Comparison of ENCODE assay signal across 28 cellular contexts in the genomic region with DNA sequence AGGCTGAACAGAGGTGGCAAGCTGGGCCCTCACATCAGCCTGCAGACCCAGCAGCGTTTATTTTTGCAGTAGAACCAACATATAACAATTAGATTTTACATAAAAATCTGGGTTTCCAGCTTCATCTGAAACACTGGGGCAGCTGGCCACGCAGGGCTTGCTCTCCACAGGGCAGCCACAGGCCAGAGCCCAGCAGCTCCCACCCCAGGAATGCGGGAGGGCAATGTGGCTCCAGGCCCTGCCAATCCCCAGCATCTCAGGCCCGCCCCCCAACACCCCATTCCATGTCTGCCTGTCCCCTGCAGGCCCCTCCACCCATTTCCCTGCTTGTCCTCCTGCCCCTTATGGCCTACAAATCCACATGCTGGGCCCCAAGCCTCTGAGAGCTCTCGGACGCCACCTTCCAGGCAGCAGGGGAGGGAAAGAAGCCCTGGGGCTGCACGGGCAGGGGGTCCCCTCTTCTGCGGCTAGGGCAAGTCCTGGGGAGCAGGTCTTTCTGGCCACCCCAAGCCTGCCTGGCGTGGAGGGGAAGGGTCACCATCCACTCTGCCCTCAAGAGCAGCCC. TPM values are rescaled to one million over a fixed set of nuclear protein-coding genes. Genes with fewer than 3 reads are reported as not detected.
DNase-seq lines count a peak whose midpoint lies in the region; ATAC-seq, FAIRE-seq and TF ChIP-seq lines count a peak whose summit lies in the region.
"Had no signal": no experiment of that assay in that cellular context is flagged by ENCODE, and none has a peak within 500 bp of the region (broad histone marks: within the 10 kb centered on the region; RNA-seq: fewer than 3 reads in every experiment).

No MANE protein-coding gene starts in this region.

- no peak for ATAC-seq in lower lobe of right lung
- ATAC-seq in GM21367 (IDR thresholded peaks at IDR 0.05; ENCODE audit: unreplicated experiment), result no peak
- ATAC-seq in GM19463 (IDR thresholded peaks at IDR 0.05; ENCODE audit: unreplicated experiment), result no peak
- ATAC-seq: HepG2, K562 had no signal

- H3K79me1 ChIP-seq in H1 (ENCODE audit: low read depth, low read length), result no peaks in the 10 kb centered on the region

- peaks cover 4% of the 10 kb centered on the region; the same call in 1 of the 2 replicates for H3K23me2 ChIP-seq in H1 (ENCODE audit: low read depth, low read length)

- no peak for TF ChIP-seq RAD21 in H1 (IDR thresholded peaks at IDR 0.05 in 1 of 2, conservative IDR thresholded peaks at IDR 0.05 in 1 of 2; ENCODE audit: low read depth in 2 of 2, low read length in 2 of 2)

- no peak overlapping the region for H3K4me3 ChIP-seq in H1 (ENCODE audit: extremely low read depth in 1 of 4, insufficient read depth in 2 of 4, low read depth in 3 of 4, low read length in 4 of 4)
- no peak overlapping the region for H3K4me3 ChIP-seq in lower lobe of right lung
- H3K4me3 ChIP-seq: K562, MG63 had no signal

- H3K36me3 ChIP-seq in H1 (ENCODE audit: control insufficient read depth in 2 of 4, insufficient read depth in 4 of 4, low read length in 3 of 4), result no peaks in the 10 kb centered on the region
- H3K36me3 ChIP-seq in lower lobe of right lung, result no peaks in the 10 kb centered on the region
- H3K36me3 ChIP-seq: MG63 had no signal

- no peak overlapping the region for H3K14ac ChIP-seq in H1 (ENCODE audit: insufficient read length)

- H3K27ac ChIP-seq in H1 (ENCODE audit: low read depth, low read length) (no peak overlapping the region), lower lobe of right lung (no peak overlapping the region)
- H3K27ac ChIP-seq: C4-2B had no signal

- H2BK20ac ChIP-seq in H1 (ENCODE audit: low read length), result 0 out of 2 replicates have a peak overlapping the region, but pooled peaks have one; percentile 18

- H4K5ac ChIP-seq in H1 (ENCODE audit: insufficient read length, low read depth, low read length), result no peak overlapping the region

- H2BK120ac ChIP-seq in H1 (replicated peaks; ENCODE audit: low read depth, low read length), result no peak overlapping the region

- H3K23ac ChIP-seq in H1 (ENCODE audit: insufficient read length), result no peak overlapping the region

- H4K91ac ChIP-seq in H1 (replicated peaks; ENCODE audit: insufficient read length, low read length), result no peak overlapping the region

- no peak for FAIRE-seq in H1 (lab: Jason Lieb, UNC)
- FAIRE-seq: G401.6, GM18507, H54, HepG2, K562 had no signal

- H3K18ac ChIP-seq in H1 (ENCODE audit: extremely low read depth, low read length), result no peak overlapping the region; the same call in 1 of the 2 replicates

- H3K27me3 ChIP-seq in H1 (replicated peaks in 1 of 4; ENCODE audit: control insufficient read depth in 3 of 4, extremely low read depth in 1 of 4, insufficient read depth in 3 of 4, low read length in 3 of 4), result no peaks in the 10 kb centered on the region; a peak in 1 of 7 replicates
- peaks cover 3% of the 10 kb centered on the region for H3K27me3 ChIP-seq in lower lobe of right lung (ENCODE audit: low read depth)
- H3K27me3 ChIP-seq: MG63 had no signal

- H3K4me1 ChIP-seq in H1 (replicated peaks in 1 of 4; ENCODE audit: control insufficient read depth in 3 of 4, insufficient read depth in 4 of 4, low read length in 3 of 4) (peaks cover 0 to 12% (median 3%) of the 10 kb centered on the region in 4 experiments; a peak in 3 of 7 replicates), lower lobe of right lung (no peaks in the 10 kb centered on the region)

- TF ChIP-seq EP300 in H1 (IDR thresholded peaks at IDR 0.05; ENCODE audit: borderline replicate concordance in 1 of 2, low read depth in 2 of 2, low read length in 2 of 2), result no peak

- TF ChIP-seq CTCF in H1 (IDR thresholded peaks at IDR 0.05; ENCODE audit: control extremely low read depth in 1 of 3, insufficient read depth in 1 of 3, low read depth in 1 of 3, low read length in 3 of 3) (no peak), lower lobe of right lung (IDR thresholded peaks at IDR 0.05) (no peak), HFFc6 (IDR thresholded peaks at IDR 0.05) (no peak)

- no peak overlapping the region for H2BK15ac ChIP-seq in H1 (ENCODE audit: low read length)

- no peak overlapping the region for H3K27ac Mint-ChIP-seq in HFFc6
- H3K27ac Mint-ChIP-seq: CD8-positive, alpha-beta memory T cell had no signal

- 69% methylated on average over 8 of the region's 9 CpGs; no CpG with 5 or more reads in 1 of the 2 experiments for WGBS in H1 (ENCODE audit: extremely low coverage in 1 of 2, insufficient coverage in 1 of 2, insufficient read length in 1 of 2, insufficient replicate concordance in 2 of 2, low coverage in 1 of 2, low lambda C conversion rate in 2 of 2, missing lambda C conversion rate in 1 of 2), 2 experiments

- no peaks in the 10 kb centered on the region for H4K20me1 ChIP-seq in H1 (replicated peaks in 1 of 2; ENCODE audit: control insufficient read depth in 1 of 2, insufficient read depth in 2 of 2, low read length in 2 of 2)

- no peaks in the 10 kb centered on the region for H3K79me2 ChIP-seq in H1 (ENCODE audit: control insufficient read depth in 1 of 2, insufficient read depth in 2 of 2, low read length in 2 of 2)

- no peak for TF ChIP-seq POLR2A in H1 (IDR thresholded peaks at IDR 0.05; ENCODE audit: control extremely low read depth in 1 of 2, low read depth in 2 of 2, low read length in 2 of 2)

- no peak overlapping the region for H2BK12ac ChIP-seq in H1 (ENCODE audit: low read depth, low read length)

- H3K4me2 ChIP-seq in H1 (ENCODE audit: insufficient read depth in 1 of 2, low read depth in 2 of 2, low read length in 2 of 2), result no peak overlapping the region

- no peak overlapping the region for H3K4ac ChIP-seq in H1 (replicated peaks; ENCODE audit: insufficient read length, low read depth, low read length)

- H3K9me3 ChIP-seq in H1 (ENCODE audit: insufficient read depth in 2 of 2, low read depth in 1 of 2, low read length in 1 of 2), result no peaks in the 10 kb centered on the region
- H3K9me3 ChIP-seq in lower lobe of right lung, result no peaks in the 10 kb centered on the region
- H3K9me3 ChIP-seq: MG63 had no signal

- H3K9ac ChIP-seq in H1 (replicated peaks in 1 of 4; ENCODE audit: extremely low read depth in 1 of 4, low read depth in 3 of 4, low read length in 3 of 4), result no peak overlapping the region

- H2AK5ac ChIP-seq in H1 (ENCODE audit: low read depth, low read length), result no peak overlapping the region

- H3K4me3 Mint-ChIP-seq in HFFc6, result no peak overlapping the region
- H3K4me3 Mint-ChIP-seq: CD8-positive, alpha-beta memory T cell had no signal

- no peak overlapping the region for H2AFZ ChIP-seq in H1 (ENCODE audit: low read length)

- 0 out of 2 replicates have a peak overlapping the region, but pooled peaks have one; percentile 48 for H4K8ac ChIP-seq in H1 (ENCODE audit: extremely low read depth, insufficient read depth, low read length)

- peaks cover 15% of the 10 kb centered on the region for H3K9me3 Mint-ChIP-seq in HFFc6
- H3K9me3 Mint-ChIP-seq: CD8-positive, alpha-beta memory T cell had no signal

- no peak overlapping the region for H2BK5ac ChIP-seq in H1 (ENCODE audit: low read depth, low read length)

- intact Hi-C loops in lower lobe of right lung (cut with DNase I), result no loop called here
- intact Hi-C loops in posterior vena cava (cut with DNase I), result no loop called here

- POLR2A ChIA-PET in H1 (lab: Charles Lee; ENCODE audit: partially characterized antibody), result interaction anchor here (1.0 kb wide), 1 partner anchor 14 kb away, joined by 3 read pairs; no protein-coding TSS in a partner anchor

- no peaks in the 10 kb centered on the region; the same call in none of the 2 replicates for H3K27me3 Mint-ChIP-seq in HFFc6 (ENCODE audit: insufficient read depth)

- peak; percentile 45 for DNase-seq in activated effector memory CD4-positive, alpha-beta T cell treated with anti-CD3 and anti-CD28 coated beads, Interleukin-2, amount 50 U/mL, for 16 hours
- no peak for DNase-seq in activated effector memory CD4-positive, alpha-beta T cell treated with Interleukin-2 at 50 U/mL for 16 hours
- DNase-seq in H1 (ENCODE audit: low read depth in 1 of 2, low spot score in 2 of 2), result no peak
- DNase-seq in lower lobe of right lung, result peak; percentile 26
- peak; percentile 61 for DNase-seq in posterior vena cava (ENCODE audit: low spot score)
- DNase-seq in HFFc6, result no peak
- DNase-seq: 8988T; Calu3; CD8-positive, alpha-beta memory T cell; MG63; NCI-H1417 treated with DMSO at 0.1 percent for 48 hours; NCI-H187 treated with DMSO at 0.1 percent for 48 hours; NCI-H2107; NCI-H446 treated with DMSO at 0.1 percent for 48 hours; NCI-H526 treated with DMSO at 0.1 percent for 48 hours; SHP77 treated with DMSO at 0.1 percent for 48 hours had no signal

- no peaks in the 10 kb centered on the region for H3K4me1 Mint-ChIP-seq in HFFc6 (ENCODE audit: low read depth)
- H3K4me1 Mint-ChIP-seq: CD8-positive, alpha-beta memory T cell had no signal

- CTCF ChIA-PET in H1 (lab: Charles Lee; ENCODE audit: partially characterized antibody), result interaction anchor here (1.2 to 2.8 kb wide), 3 partner anchors 17 to 34 kb away, joined by 3 to 12 read pairs (median 4); no protein-coding TSS in a partner anchor

- no peak overlapping the region for H3K56ac ChIP-seq in H1 (replicated peaks; ENCODE audit: insufficient read length, low read depth, low read length)

- H3K36me3 Mint-ChIP-seq in HFFc6 (ENCODE audit: low read depth), result no peaks in the 10 kb centered on the region
- H3K36me3 Mint-ChIP-seq: CD8-positive, alpha-beta memory T cell had no signal

TF ChIP-seq in H1, 55 proteins besides CTCF, POLR2A, EP300 and RAD21:
- TF ChIP-seq KDM4A (IDR thresholded peaks at IDR 0.05; ENCODE audit: low read depth, low read length, severe bottlenecking), result no peak
- peak; percentile 94 for TF ChIP-seq TEAD4 (IDR thresholded peaks at IDR 0.05; ENCODE audit: low read depth, low read length)

RNA-seq across cellular contexts. Expression of a gene that starts 15.0 kb away (rescaled TPM):
- total RNA-seq in H1 (2021; fragmentation: NEBNext Ultra II Directional; extraction: Animal tissue kit (Norgen Biotek cat#: 25700)), result 1.2 and 1.5 TPM in 2 replicates
- polyA plus RNA-seq in H1 (2011; rRNA removed), result 0.82 and 1.6 TPM in 2 replicates
- 1.6 TPM for polyA plus RNA-seq in H1 (2011; cell fraction: cytosol; rRNA removed)
- polyA plus RNA-seq in H1 (2011; cell fraction: nucleus; rRNA removed), result 0.84 TPM
- polyA plus RNA-seq in H1 (2012, experiment 1 of 2), result 0.23 to 0.97 TPM (median 0.69 TPM) in 4 replicates
- 0.34 TPM for polyA plus RNA-seq in H1 (2012, experiment 2 of 2)
- 0.67 TPM for polyA plus RNA-seq in H1 (2013, experiment 1 of 2)
- 0.55 TPM for polyA plus RNA-seq in H1 (2013, experiment 2 of 2)
- polyA minus RNA-seq in H1 (2011; rRNA and poly(A)+ RNA removed), result not detected in 2 replicates
- polyA minus RNA-seq in H1 (2011; cell fraction: cytosol; rRNA and poly(A)+ RNA removed), result 1.0 TPM
- 0.80 TPM for polyA minus RNA-seq in H1 (2011; cell fraction: nucleus; rRNA and poly(A)+ RNA removed)
- total RNA-seq in lower lobe of right lung (not detected), posterior vena cava (not detected)
- total RNA-seq in HFFc6 (2021; fragmentation: NEBNext Ultra II Directional; extraction: Animal tissue kit (Norgen Biotek cat#: 25700)), result not detected
- total RNA-seq: Calu3; CD8-positive, alpha-beta memory T cell; Daoy; HepG2; K562; LHCN-M2; RPMI7951 had no signal
- polyA plus RNA-seq: AG04450; CD8-positive, alpha-beta memory T cell; HepG2; K562 had no signal

Comparison
In these comparisons a context has a peak if more than half of its experiments do, and no peak if none do; other contexts are left out.
1. DNase-seq: peak in activated effector memory CD4-positive, alpha-beta T cell treated with anti-CD3 and anti-CD28 coated beads, Interleukin-2, amount 50 U/mL, for 16 hours (single experiment), lower lobe of right lung (single experiment) and posterior vena cava (single experiment); none in activated effector memory CD4-positive, alpha-beta T cell treated with Interleukin-2 at 50 U/mL for 16 hours (single experiment), H1 (0 of 2) and HFFc6 (single experiment).